18 cellular contexts compared by ENCODE assay signal in the genomic region with DNA sequence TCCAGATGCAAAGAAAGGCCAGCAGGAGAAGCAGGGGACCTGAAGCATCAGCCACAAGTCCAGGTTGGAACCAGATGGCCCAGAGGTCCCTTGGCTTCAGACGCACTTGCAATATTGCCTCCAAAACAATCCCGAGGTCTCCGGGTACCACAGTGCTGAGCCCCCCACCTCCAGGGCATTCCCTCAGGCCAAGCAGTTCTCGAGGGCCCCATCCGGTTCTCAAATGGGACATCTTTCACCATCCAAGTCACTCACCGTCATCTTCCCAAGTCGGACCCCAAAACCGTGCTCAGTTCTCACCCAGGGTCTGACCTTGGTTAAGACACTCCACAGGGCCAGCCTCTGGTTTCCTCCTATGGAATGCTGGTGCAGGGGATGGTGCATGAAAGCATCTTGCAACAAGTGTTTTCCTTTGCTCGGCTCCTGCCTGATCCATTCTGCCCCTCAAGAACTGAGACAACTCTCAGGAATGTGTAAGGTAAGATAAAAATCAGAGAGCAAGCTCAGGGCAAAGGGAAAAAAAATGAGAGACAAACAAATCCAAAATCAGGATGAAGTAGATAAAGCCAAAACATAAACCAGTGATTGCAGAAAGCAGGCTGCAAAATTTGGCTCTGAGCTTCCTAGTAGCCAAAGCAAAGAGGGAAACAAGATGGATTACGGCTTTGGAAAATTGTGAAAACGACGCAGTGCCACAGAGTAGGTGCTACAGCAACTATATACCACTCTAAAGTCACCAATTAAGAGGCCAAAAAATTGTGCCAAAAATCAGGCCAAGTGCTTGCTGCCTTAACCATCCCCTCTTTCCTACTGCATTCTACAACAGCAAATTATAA.
"Had no signal": no experiment of that assay in that cellular context is flagged by ENCODE, and none has a peak within 500 bp of the region (broad histone marks: within the 10 kb centered on the region; RNA-seq: fewer than 3 reads in every experiment).

No MANE protein-coding gene starts in this region.

- H3K27ac Mint-ChIP-seq: activated CD4-positive, alpha-beta T cell treated with anti-CD3 and anti-CD28 coated beads, Interleukin-2, amount 10 ng/mL, durations not matched to agents 7 days and 5 days; activated naive CD8-positive, alpha-beta T cell treated with anti-CD3 and anti-CD28 coated beads, Interleukin-2, amount 10 ng/mL, durations not matched to agents 7 days and 5 days; activated T-helper 1 cell treated with anti-CD3 and anti-CD28 coated beads, Interleukin-12 subunit alpha, Interleukin-12 subunit beta, Interleukin-2, Interleukin-4 antibody, amounts not matched to agents 30 ng/mL and 10 ng/mL and 1 ng/mL, durations not matched to agents 14 hours and 24 hours and 36 hours; immature natural killer cell; nephron progenitor cell; progenitor cell of endocrine pancreas; stimulated activated naive CD8-positive, alpha-beta T cell treated with anti-CD3 and anti-CD28 coated beads, Interleukin-15, amount 100 ng/mL, for 72 hours; T-helper 1 cell treated with Interleukin-12 subunit alpha and Interleukin-12 subunit beta and Interleukin-4 antibody, amounts not matched to agents 30 μg/mL and 1 μg/mL, for 36 hours had no signal

- H3K36me3 ChIP-seq: breast epithelium, upper lobe of right lung had no signal

- H3K27ac ChIP-seq: breast epithelium, epithelial cell of prostate, upper lobe of right lung had no signal

- H3K4me3 ChIP-seq: breast epithelium, smooth muscle cell, upper lobe of right lung had no signal

- H3K4me2 ChIP-seq: smooth muscle cell had no signal

- H3K36me3 Mint-ChIP-seq: activated naive CD8-positive, alpha-beta T cell treated with anti-CD3 and anti-CD28 coated beads, Interleukin-2, amount 10 ng/mL, durations not matched to agents 7 days and 5 days; immature natural killer cell had no signal

- H3K4me3 Mint-ChIP-seq: activated CD4-positive, alpha-beta T cell treated with anti-CD3 and anti-CD28 coated beads, Interleukin-2, amount 10 ng/mL, durations not matched to agents 7 days and 5 days; activated naive CD8-positive, alpha-beta T cell treated with anti-CD3 and anti-CD28 coated beads, Interleukin-2, amount 10 ng/mL, durations not matched to agents 7 days and 5 days; activated T-helper 1 cell treated with anti-CD3 and anti-CD28 coated beads, Interleukin-12 subunit alpha, Interleukin-12 subunit beta, Interleukin-2, Interleukin-4 antibody, amounts not matched to agents 30 ng/mL and 10 ng/mL and 1 ng/mL, durations not matched to agents 14 hours and 24 hours and 36 hours; dendritic cell treated with granulocyte-macrophage colony-stimulating factor and Interleukin-4, amounts not matched to agents 40 ng/mL and 50 ng/mL, for 4 days; immature natural killer cell; nephron progenitor cell; stimulated activated naive CD8-positive, alpha-beta T cell treated with anti-CD3 and anti-CD28 coated beads, Interleukin-15, amount 100 ng/mL, for 72 hours; T-helper 1 cell treated with Interleukin-12 subunit alpha and Interleukin-12 subunit beta and Interleukin-4 antibody, amounts not matched to agents 30 μg/mL and 1 μg/mL, for 36 hours had no signal

- H3K9me3 ChIP-seq: breast epithelium, upper lobe of right lung had no signal

- H3K9me3 Mint-ChIP-seq: activated CD4-positive, alpha-beta T cell treated with anti-CD3 and anti-CD28 coated beads, Interleukin-2, amount 10 ng/mL, durations not matched to agents 7 days and 5 days; activated naive CD8-positive, alpha-beta T cell treated with anti-CD3 and anti-CD28 coated beads, Interleukin-2, amount 10 ng/mL, durations not matched to agents 7 days and 5 days; activated T-helper 1 cell treated with anti-CD3 and anti-CD28 coated beads, Interleukin-12 subunit alpha, Interleukin-12 subunit beta, Interleukin-2, Interleukin-4 antibody, amounts not matched to agents 30 ng/mL and 10 ng/mL and 1 ng/mL, durations not matched to agents 14 hours and 24 hours and 36 hours; dendritic cell treated with granulocyte-macrophage colony-stimulating factor and Interleukin-4, amounts not matched to agents 40 ng/mL and 50 ng/mL, for 4 days; immature natural killer cell; nephron progenitor cell; stimulated activated naive CD8-positive, alpha-beta T cell treated with anti-CD3 and anti-CD28 coated beads, Interleukin-15, amount 100 ng/mL, for 72 hours; T-helper 1 cell treated with Interleukin-12 subunit alpha and Interleukin-12 subunit beta and Interleukin-4 antibody, amounts not matched to agents 30 μg/mL and 1 μg/mL, for 36 hours had no signal

- H3K27me3 Mint-ChIP-seq: activated CD4-positive, alpha-beta T cell treated with anti-CD3 and anti-CD28 coated beads, Interleukin-2, amount 10 ng/mL, durations not matched to agents 7 days and 5 days; activated naive CD8-positive, alpha-beta T cell treated with anti-CD3 and anti-CD28 coated beads, Interleukin-2, amount 10 ng/mL, durations not matched to agents 7 days and 5 days; dendritic cell treated with granulocyte-macrophage colony-stimulating factor and Interleukin-4, amounts not matched to agents 40 ng/mL and 50 ng/mL, for 4 days; progenitor cell of endocrine pancreas; stimulated activated naive CD8-positive, alpha-beta T cell treated with anti-CD3 and anti-CD28 coated beads, Interleukin-15, amount 100 ng/mL, for 72 hours had no signal

- DNase-seq: activated CD4-positive, alpha-beta T cell treated with anti-CD3 and anti-CD28 coated beads, Interleukin-2, amount 10 ng/mL, durations not matched to agents 7 days and 5 days; activated CD8-positive, alpha-beta memory T cell treated with anti-CD3 and anti-CD28 coated beads, Interleukin-2, amount 50 U/mL, for 48 hours; activated naive CD8-positive, alpha-beta T cell treated with anti-CD3 and anti-CD28 coated beads, Interleukin-2, amount 10 ng/mL, durations not matched to agents 7 days and 5 days; anterior cingulate cortex; foreskin melanocyte; immature natural killer cell; nephron progenitor cell; occipital lobe; right cardiac atrium; stimulated activated naive CD8-positive, alpha-beta T cell treated with anti-CD3 and anti-CD28 coated beads, Interleukin-15, amount 100 ng/mL, for 72 hours; upper lobe of right lung had no signal

- ATAC-seq: right cardiac atrium; stimulated activated naive CD8-positive, alpha-beta T cell treated with anti-CD3 and anti-CD28 coated beads, Interleukin-15, amount 100 ng/mL, for 72 hours; upper lobe of right lung had no signal

- H3K27me3 ChIP-seq: breast epithelium, upper lobe of right lung had no signal
